ENCODE assay signal across 14 cellular contexts in genomic region chr3:114411292-114411691, GRCh38.
DNase-seq lines count a peak whose midpoint lies in the region; ATAC-seq and TF ChIP-seq lines count a peak whose summit lies in the region.
"Had no signal": no experiment of that assay in that cellular context is flagged by ENCODE, and none has a peak within 500 bp of the region (broad histone marks: within the 10 kb centered on the region; RNA-seq: fewer than 3 reads in every experiment).

No MANE protein-coding gene starts in this region.

- TF ChIP-seq CTCF in astrocyte of the cerebellum (IDR thresholded peaks at IDR 0.05; ENCODE audit: low read depth, low read length, missing control alignments) (no peak), type B pancreatic cell (conservative IDR thresholded peaks at IDR 0.05) (no peak)

- H3K9me3 Mint-ChIP-seq in naive thymus-derived CD4-positive, alpha-beta T cell, result no peaks in the 10 kb centered on the region
- H3K9me3 Mint-ChIP-seq in type B pancreatic cell, result no peaks in the 10 kb centered on the region
- H3K9me3 Mint-ChIP-seq: activated CD4-positive, alpha-beta T cell treated with anti-CD3 and anti-CD28 coated beads, Interleukin-2, amount 10 ng/mL, durations not matched to agents 7 days and 5 days had no signal

- peak overlapping the region in 2 of 9 donors; percentile 54 to 55 for H3K27ac Mint-ChIP-seq in naive thymus-derived CD4-positive, alpha-beta T cell
- H3K27ac Mint-ChIP-seq in type B pancreatic cell, result no peak overlapping the region
- H3K27ac Mint-ChIP-seq: activated CD4-positive, alpha-beta T cell treated with anti-CD3 and anti-CD28 coated beads, Interleukin-2, amount 10 ng/mL, durations not matched to agents 7 days and 5 days had no signal

- in situ Hi-C loops in astrocyte of the cerebellum (cut with HindIII; ENCODE audit: low sequenced_read_pairs), result no loop called here

- peaks cover 0 to 4% (median 0%) of the 10 kb centered on the region in 5 donors for H3K27me3 Mint-ChIP-seq in naive thymus-derived CD4-positive, alpha-beta T cell
- H3K27me3 Mint-ChIP-seq in type B pancreatic cell, result peaks cover 2% of the 10 kb centered on the region

- WGBS in right cardiac atrium, result 54% methylated on average over 3 of the region's 3 CpGs

- H3K36me3 Mint-ChIP-seq in naive thymus-derived CD4-positive, alpha-beta T cell, result peaks cover 0 to 14% (median 5%) of the 10 kb centered on the region in 5 donors
- H3K36me3 Mint-ChIP-seq in type B pancreatic cell, result no peaks in the 10 kb centered on the region

- peak overlapping the region; percentile 36 for H3K27ac ChIP-seq in right cardiac atrium (ENCODE audit: low read length)
- peak overlapping the region in 18 of 21 experiments; percentile 13 to 71 (median 52) for H3K27ac ChIP-seq in skin epidermis
- no peak overlapping the region for H3K27ac ChIP-seq in naive thymus-derived CD4-positive, alpha-beta T cell (ENCODE audit: low read depth, low read length)
- H3K27ac ChIP-seq: lower lobe of right lung had no signal

- DNase-seq in HCEC 1CT, result peak; percentile 51
- peak; percentile 53 for DNase-seq in astrocyte of the cerebellum (ENCODE audit: low read depth)
- DNase-seq in right cardiac atrium, result no peak
- DNase-seq in NCI-H1436 (lab: John Stamatoyannopoulos, UW), result no peak
- DNase-seq in naive thymus-derived CD4-positive, alpha-beta T cell, result no peak
- DNase-seq in SKM-1 treated with dmso at 0.1 percent for 144 hours (lab: John Stamatoyannopoulos, UW; ENCODE audit: unreplicated experiment), result no peak
- DNase-seq in type B pancreatic cell (ENCODE audit: extremely low spot score, unreplicated experiment), result no peak
- DNase-seq: activated CD4-positive, alpha-beta T cell treated with anti-CD3 and anti-CD28 coated beads, Interleukin-2, amount 10 ng/mL, durations not matched to agents 7 days and 5 days; DMS79 treated with DMSO at 0.1 percent for 48 hours; erythroblast; lower lobe of right lung; MM.1S; NCI-H524 had no signal

- POLR2A ChIA-PET in naive thymus-derived CD4-positive, alpha-beta T cell (lab: Charles Lee), result no interaction called here

- CTCF ChIA-PET in naive thymus-derived CD4-positive, alpha-beta T cell (lab: Charles Lee), result no interaction called here

- H3K4me3 Mint-ChIP-seq in naive thymus-derived CD4-positive, alpha-beta T cell, result no peak overlapping the region
- no peak overlapping the region for H3K4me3 Mint-ChIP-seq in type B pancreatic cell
- H3K4me3 Mint-ChIP-seq: activated CD4-positive, alpha-beta T cell treated with anti-CD3 and anti-CD28 coated beads, Interleukin-2, amount 10 ng/mL, durations not matched to agents 7 days and 5 days had no signal

- peaks cover 0 to 27% (median 9%) of the 10 kb centered on the region in 7 donors for H3K4me1 Mint-ChIP-seq in naive thymus-derived CD4-positive, alpha-beta T cell
- H3K4me1 Mint-ChIP-seq in type B pancreatic cell (ENCODE audit: unreplicated experiment), result peaks cover 35% of the 10 kb centered on the region

- peaks cover 9% of the 10 kb centered on the region for H3K4me1 ChIP-seq in right cardiac atrium (ENCODE audit: control insufficient read depth, insufficient read depth, low read length)
- no peaks in the 10 kb centered on the region for H3K4me1 ChIP-seq in naive thymus-derived CD4-positive, alpha-beta T cell (ENCODE audit: control insufficient read depth in 2 of 2, insufficient read depth in 2 of 2, low read length in 2 of 2)

- H3K36me3 ChIP-seq in naive thymus-derived CD4-positive, alpha-beta T cell (ENCODE audit: control insufficient read depth in 2 of 3, insufficient read depth in 3 of 3, low read length in 3 of 3), result no peaks in the 10 kb centered on the region
- H3K36me3 ChIP-seq: lower lobe of right lung had no signal

- H3K27me3 ChIP-seq in right cardiac atrium (ENCODE audit: control insufficient read depth, insufficient read depth), result no peaks in the 10 kb centered on the region
- no peaks in the 10 kb centered on the region for H3K27me3 ChIP-seq in naive thymus-derived CD4-positive, alpha-beta T cell (ENCODE audit: control insufficient read depth in 2 of 2, insufficient read depth in 2 of 2, low read length in 2 of 2)

- intact Hi-C loops in right cardiac atrium (cut with DNase I), result no loop called here
- intact Hi-C loops in naive thymus-derived CD4-positive, alpha-beta T cell (cut with micrococcal nuclease), result no loop called here

- H3K4me3 ChIP-seq in astrocyte of the cerebellum (ENCODE audit: low read depth, low read length), result no peak overlapping the region
- H3K4me3 ChIP-seq in right cardiac atrium (ENCODE audit: low read length), result no peak overlapping the region
- no peak overlapping the region for H3K4me3 ChIP-seq in skin epidermis
- no peak overlapping the region for H3K4me3 ChIP-seq in naive thymus-derived CD4-positive, alpha-beta T cell (ENCODE audit: low read length)
- H3K4me3 ChIP-seq: lower lobe of right lung had no signal

- no peak for ATAC-seq in right cardiac atrium
- no peak for ATAC-seq in naive thymus-derived CD4-positive, alpha-beta T cell
- ATAC-seq: lower lobe of right lung had no signal

- H3K9me3 ChIP-seq in right cardiac atrium (ENCODE audit: control insufficient read depth, low read length), result no peaks in the 10 kb centered on the region
- no peaks in the 10 kb centered on the region for H3K9me3 ChIP-seq in naive thymus-derived CD4-positive, alpha-beta T cell (ENCODE audit: control insufficient read depth in 2 of 3, low read length in 3 of 3)
- H3K9me3 ChIP-seq: lower lobe of right lung had no signal

Comparison
In these comparisons a context has a peak if more than half of its experiments do, and no peak if none do; other contexts are left out.
1. DNase-seq: peak in HCEC 1CT (single experiment) and astrocyte of the cerebellum (single experiment); none in right cardiac atrium (0 of 3), NCI-H1436 (single experiment), naive thymus-derived CD4-positive, alpha-beta T cell (0 of 9), SKM-1 treated with dmso at 0.1 percent for 144 hours (single experiment) and type B pancreatic cell (single experiment).